2 cellular contexts compared by ENCODE assay signal in genomic region chr2:33412920-33413319, GRCh38.
TF ChIP-seq lines count a peak whose summit lies in the region.

No MANE protein-coding gene starts in this region.

TF ChIP-seq in GM12878, 131 proteins besides CTCF, POLR2A, EP300 and RAD21 (continued from another document):
- peak; percentile 54; the same call in 1 of the 2 replicates for TF ChIP-seq SMC3 (IDR thresholded peaks at IDR 0.05; ENCODE audit: borderline replicate concordance, low read length)

TF ChIP-seq in HepG2, 621 proteins besides CTCF, POLR2A, EP300 and RAD21 (continued from another document):
- TF ChIP-seq BRF2 (CRISPR knock-in tag; IDR thresholded peaks at IDR 0.05) (no peak), ZNF205 (CRISPR knock-in tag; IDR thresholded peaks at IDR 0.05) (no peak), JUND (CRISPR knock-in tag; IDR thresholded peaks at IDR 0.05) (no peak), ZKSCAN1 (IDR thresholded peaks at IDR 0.05; ENCODE audit: low read length) (peak; percentile 78), MXD3 (CRISPR knock-in tag; IDR thresholded peaks at IDR 0.05) (no peak), ZZZ3 (CRISPR knock-in tag; IDR thresholded peaks at IDR 0.05; ENCODE audit: borderline replicate concordance) (no peak)
TF ChIP-seq in HepG2: peak in this region for 2.
